Comparison of ENCODE assay signal across 12 cellular contexts in genomic region chr20:2264621-2265374, GRCh38. TPM values are rescaled to one million over a fixed set of nuclear protein-coding genes. Genes with fewer than 3 reads are reported as not detected.
DNase-seq lines count a peak whose midpoint lies in the region.
"Not testable (repeated sequence)": the region's sequence is repeated elsewhere in the genome, so short reads cannot be mapped to it uniquely, and the experiment has no call there.
"Had no signal": no experiment of that assay in that cellular context is flagged by ENCODE, and none has a peak within 500 bp of the region (broad histone marks: within the 10 kb centered on the region; RNA-seq: fewer than 3 reads in every experiment).

No MANE protein-coding gene starts in this region.

- peak overlapping the region; percentile 60 for H3K9ac ChIP-seq in neuronal stem cell (ENCODE audit: low read depth, low read length, poor library complexity)

- not testable (repeated sequence) for H2BK12ac ChIP-seq in neuronal stem cell (ENCODE audit: low read length)

- H2BK15ac ChIP-seq in neuronal stem cell (ENCODE audit: low read length), result not testable (repeated sequence)

- H3K4me1 ChIP-seq in esophagus (ENCODE audit: control insufficient read depth in 2 of 2, insufficient read depth in 2 of 2, low read length in 1 of 2); neuronal stem cell (ENCODE audit: control insufficient read depth in 2 of 2, insufficient read depth in 1 of 2, low read depth in 1 of 2, low read length in 2 of 2): not testable (repeated sequence)

- H2AFZ ChIP-seq in neuronal stem cell (ENCODE audit: low read length), result peak overlapping the region; percentile 61

- H3K36me3 ChIP-seq in esophagus (ENCODE audit: control insufficient read depth in 2 of 2, insufficient read depth in 2 of 2, low read length in 1 of 2); neuronal stem cell (replicated peaks in 1 of 2; ENCODE audit: control insufficient read depth in 2 of 2, insufficient read depth in 2 of 2, low read length in 2 of 2): not testable (repeated sequence)

- not testable (repeated sequence) for H3K4me3 ChIP-seq in esophagus (ENCODE audit: low read depth in 1 of 2, low read length in 2 of 2); neuronal stem cell (ENCODE audit: low read length in 2 of 2)

- not testable (repeated sequence) for H2AK5ac ChIP-seq in neuronal stem cell (ENCODE audit: low read depth, low read length)

- 29 to 37% methylated on average over 12 of the region's 12 CpGs for WGBS in esophagus, 2 donors
- WGBS in neuronal stem cell (ENCODE audit: extremely low coverage in 2 of 2, insufficient read length in 2 of 2, insufficient replicate concordance in 1 of 2), 2 donors, result no CpG with 5 or more reads among the region's 12 CpGs

- not testable (repeated sequence) for H3K9me3 ChIP-seq in esophagus (ENCODE audit: control insufficient read depth in 2 of 2, insufficient read depth in 1 of 2, low read depth in 1 of 2, low read length in 1 of 2); neuronal stem cell (replicated peaks in 1 of 2; ENCODE audit: control insufficient read depth in 2 of 2, insufficient read depth in 1 of 2, low read depth in 1 of 2, low read length in 2 of 2)

- not testable (repeated sequence) for H2BK120ac ChIP-seq in neuronal stem cell (ENCODE audit: low read depth, low read length)

- H3K9me3 Mint-ChIP-seq in activated CD4-positive, alpha-beta memory T cell treated with anti-CD3 and anti-CD28 coated beads, Interleukin-2, amount 10 ng/mL, durations not matched to agents 7 days and 5 days, result not testable (repeated sequence)

- H3K18ac ChIP-seq in neuronal stem cell (ENCODE audit: low read length), result peak overlapping the region; percentile 76

- not testable (repeated sequence) for H3K36me3 Mint-ChIP-seq in activated CD4-positive, alpha-beta memory T cell treated with anti-CD3 and anti-CD28 coated beads, Interleukin-2, amount 10 ng/mL, durations not matched to agents 7 days and 5 days (ENCODE audit: low read depth)

- peaks cover 10% of the 10 kb centered on the region for H3K4me1 Mint-ChIP-seq in activated CD4-positive, alpha-beta memory T cell treated with anti-CD3 and anti-CD28 coated beads, Interleukin-2, amount 10 ng/mL, durations not matched to agents 7 days and 5 days

- H2BK5ac ChIP-seq in neuronal stem cell (ENCODE audit: low read length), result not testable (repeated sequence)

- CTCF ChIA-PET in activated CD4-positive, alpha-beta memory T cell treated with anti-CD3 and anti-CD28 coated beads, Interleukin-2, amount 10 ng/mL, durations not matched to agents 7 days and 5 days (lab: Charles Lee), result not testable (repeated sequence)

- not testable (repeated sequence) for H3K4ac ChIP-seq in neuronal stem cell (ENCODE audit: low read length)

- not testable (repeated sequence) for H3K27me3 ChIP-seq in esophagus (ENCODE audit: control insufficient read depth in 1 of 2, insufficient read depth in 2 of 2, low read length in 2 of 2); neuronal stem cell (ENCODE audit: control insufficient read depth in 3 of 3, insufficient read depth in 3 of 3, low read depth in 1 of 3, low read length in 3 of 3)

- peaks cover 31% of the 10 kb centered on the region for H3K27me3 Mint-ChIP-seq in activated CD4-positive, alpha-beta memory T cell treated with anti-CD3 and anti-CD28 coated beads, Interleukin-2, amount 10 ng/mL, durations not matched to agents 7 days and 5 days

- not testable (repeated sequence) for H3K27ac Mint-ChIP-seq in activated CD4-positive, alpha-beta memory T cell treated with anti-CD3 and anti-CD28 coated beads, Interleukin-2, amount 10 ng/mL, durations not matched to agents 7 days and 5 days

- H4K8ac ChIP-seq in neuronal stem cell (ENCODE audit: low read depth, low read length), result not testable (repeated sequence)

- H3K23ac ChIP-seq in neuronal stem cell (ENCODE audit: low read depth, low read length, poor library complexity), result not testable (repeated sequence)

- DNase-seq in DMS153 treated with DMSO at 0.1 percent for 48 hours (lab: John Stamatoyannopoulos, UW; ENCODE audit: unreplicated experiment) (peak; percentile 58), NCI-H146 (lab: John Stamatoyannopoulos, UW) (peak; percentile 60), NCI-H748 (lab: John Stamatoyannopoulos, UW; ENCODE audit: unreplicated experiment) (peak; percentile 85), left kidney (ENCODE audit: low read depth, low spot score) (peak; percentile 13)
- DNase-seq in activated CD4-positive, alpha-beta memory T cell treated with anti-CD3 and anti-CD28 coated beads, Interleukin-2, amount 10 ng/mL, durations not matched to agents 7 days and 5 days, result peak; percentile 26
- DNase-seq in neuronal stem cell (ENCODE audit: low spot score), result not testable (repeated sequence)

- POLR2A ChIA-PET in activated CD4-positive, alpha-beta memory T cell treated with anti-CD3 and anti-CD28 coated beads, Interleukin-2, amount 10 ng/mL, durations not matched to agents 7 days and 5 days (lab: Charles Lee), result not testable (repeated sequence)

- H3K14ac ChIP-seq in neuronal stem cell (ENCODE audit: low read length), result not testable (repeated sequence)

- not testable (repeated sequence) for H4K91ac ChIP-seq in neuronal stem cell (ENCODE audit: low read depth, low read length, poor library complexity)

- H3K79me1 ChIP-seq in neuronal stem cell (ENCODE audit: low read depth, low read length), result not testable (repeated sequence)

- not testable (repeated sequence) for H3K4me3 Mint-ChIP-seq in activated CD4-positive, alpha-beta memory T cell treated with anti-CD3 and anti-CD28 coated beads, Interleukin-2, amount 10 ng/mL, durations not matched to agents 7 days and 5 days

- H3K27ac ChIP-seq in esophagus (ENCODE audit: low read depth in 2 of 2, low read length in 1 of 2), result peak overlapping the region; percentile 61 to 89
- not testable (repeated sequence) for H3K27ac ChIP-seq in neuronal stem cell (replicated peaks; ENCODE audit: low read length)

- H3K4me2 ChIP-seq in neuronal stem cell (ENCODE audit: insufficient read depth, low read length, poor library complexity, severe bottlenecking), result peak overlapping the region; percentile 45

RNA-seq across cellular contexts. Expression of gene TGM3, which starts 31.0 kb away (rescaled TPM):
- total RNA-seq in activated CD4-positive, alpha-beta memory T cell treated with anti-CD3 and anti-CD28 coated beads, Interleukin-2, amount 10 ng/mL, durations not matched to agents 7 days and 5 days, result not detected
- 1,000 to 10,000 TPM; 1,528 to 2,175 TPM for polyA plus RNA-seq in esophagus
- polyA plus RNA-seq in neuronal stem cell (2013, experiment 1 of 2), result 0.29 TPM
- polyA plus RNA-seq in neuronal stem cell (2013, experiment 2 of 2), result 0.19 TPM
- total RNA-seq: activated CD4-positive, alpha-beta memory T cell treated with anti-CD3 and anti-CD28 coated beads for 36 hours; fibroblast of villous mesenchyme; heart left ventricle; urinary bladder had no signal
- polyA plus RNA-seq: AG04450, urinary bladder had no signal
